17 cellular contexts compared by ENCODE assay signal in genomic region chr4:41202356-41202755, GRCh38. TPM values are rescaled to one million over a fixed set of nuclear protein-coding genes. Genes with fewer than 3 reads are reported as not detected.
DNase-seq lines count a peak whose midpoint lies in the region; ATAC-seq and TF ChIP-seq lines count a peak whose summit lies in the region.
"Had no signal": no experiment of that assay in that cellular context is flagged by ENCODE, and none has a peak within 500 bp of the region (broad histone marks: within the 10 kb centered on the region; RNA-seq: fewer than 3 reads in every experiment).

No MANE protein-coding gene starts in this region.

- 47 to 65% (median 55%) methylated on average over 4 of the region's 4 CpGs for WGBS in heart left ventricle, 4 donors
- 99% methylated on average over 3 of the region's 4 CpGs for WGBS in mesenchymal stem cell

- H2AK5ac ChIP-seq in mesenchymal stem cell (ENCODE audit: low read length, severe bottlenecking) = no peak overlapping the region

- H2BK12ac ChIP-seq in mesenchymal stem cell (ENCODE audit: low read length in 2 of 2) = no peak overlapping the region

- H3K4me1 ChIP-seq in heart left ventricle (peaks cover 0 to 98% (median 50%) of the 10 kb centered on the region in 12 donors), mesenchymal stem cell (ENCODE audit: control insufficient read depth, insufficient read depth, low read depth, low read length) (peaks cover 18% of the 10 kb centered on the region)

- no peak overlapping the region for H3K23ac ChIP-seq in mesenchymal stem cell (ENCODE audit: low read length in 2 of 2)

- no peak overlapping the region for H2BK5ac ChIP-seq in mesenchymal stem cell (ENCODE audit: low read depth, low read length, poor library complexity, severe bottlenecking)

- H3K36me3 ChIP-seq in heart left ventricle = no peaks in the 10 kb centered on the region
- H3K36me3 ChIP-seq in mesenchymal stem cell (ENCODE audit: control insufficient read depth in 1 of 2, insufficient read depth in 2 of 2, low read depth in 1 of 2, low read length in 2 of 2) = no peaks in the 10 kb centered on the region
- H3K36me3 ChIP-seq: HAP-1 had no signal

- H2AFZ ChIP-seq in mesenchymal stem cell (ENCODE audit: low read depth, low read length) = no peak overlapping the region

- no peak overlapping the region for H3K4me3 ChIP-seq in heart left ventricle
- peak overlapping the region; percentile 18 for H3K4me3 ChIP-seq in coronary artery
- H3K4me3 ChIP-seq in mesenchymal stem cell (ENCODE audit: insufficient read depth in 1 of 2, low read depth in 1 of 2, low read length in 2 of 2) = no peak overlapping the region
- H3K4me3 ChIP-seq: BLaER1 treated with 17β-estradiol and CSF1 and Interleukin-3, amounts not matched to agents 10 nM and 100 nM; HAP-1 had no signal

- no peak overlapping the region for H3K18ac ChIP-seq in mesenchymal stem cell (ENCODE audit: low read depth in 1 of 2, low read length in 2 of 2)

- H3K27me3 ChIP-seq in heart left ventricle (no peaks in the 10 kb centered on the region), mesenchymal stem cell (ENCODE audit: control insufficient read depth in 1 of 2, insufficient read depth in 1 of 2, low read length in 2 of 2) (no peaks in the 10 kb centered on the region)
- H3K27me3 ChIP-seq: BLaER1 treated with 17β-estradiol and CSF1 and Interleukin-3, amounts not matched to agents 10 nM and 100 nM had no signal

- H3K9ac ChIP-seq in mesenchymal stem cell (ENCODE audit: low read length) = peak overlapping the region; percentile 80
- H3K9ac ChIP-seq: BLaER1 treated with 17β-estradiol and CSF1 and Interleukin-3, amounts not matched to agents 10 nM and 100 nM had no signal

- H3K27ac Mint-ChIP-seq in natural killer cell treated with Interleukin-12 subunit alpha and Interleukin-12 subunit beta and Interleukin-15 and Interleukin-18, amount 100 ng/mL, for 72 hours = no peak overlapping the region
- H3K27ac Mint-ChIP-seq: CD8-positive, alpha-beta memory T cell had no signal

- H3K4ac ChIP-seq in mesenchymal stem cell (ENCODE audit: low read depth in 1 of 2, low read length in 2 of 2) = no peak overlapping the region

- peaks cover 7% of the 10 kb centered on the region for H3K79me1 ChIP-seq in mesenchymal stem cell (replicated peaks; ENCODE audit: low read length, poor library complexity, severe bottlenecking)

- intact Hi-C loops in heart left ventricle (cut with DNase I) (loop anchor here in 1 of 10 donors (5.0 kb wide), 1 partner anchor 60 kb away; no protein-coding TSS in a partner anchor), left cardiac atrium (cut with DNase I) (no loop called here)

- H3K27me3 Mint-ChIP-seq in natural killer cell treated with Interleukin-12 subunit alpha and Interleukin-12 subunit beta and Interleukin-15 and Interleukin-18, amount 100 ng/mL, for 72 hours = peaks cover 15% of the 10 kb centered on the region in 2 donors

- DNase-seq in heart left ventricle (no peak), left cardiac atrium (no peak), coronary artery (ENCODE audit: low spot score) (no peak), mesenchymal stem cell (no peak), superior temporal gyrus (ENCODE audit: extremely low spot score) (peak; percentile 22), GOT3 (lab: John Stamatoyannopoulos, UW) (no peak), iPS-NIHi11 (ENCODE audit: low spot score) (no peak)
- DNase-seq in natural killer cell treated with Interleukin-12 subunit alpha and Interleukin-12 subunit beta and Interleukin-15 and Interleukin-18, amount 100 ng/mL, for 72 hours (ENCODE audit: low spot score) = no peak
- DNase-seq: CD8-positive, alpha-beta memory T cell; DMS79 treated with DMSO at 0.1 percent for 48 hours; NCI-H187; NCI-H446; NCI-H69; NK-92 treated with Interleukin-12 subunit alpha and Interleukin-12 subunit beta, amount 100 ng/mL, for 24 hours had no signal

- TF ChIP-seq CTCF in heart left ventricle (IDR thresholded peaks at IDR 0.05) = no peak
- no peak for TF ChIP-seq CTCF in coronary artery (IDR thresholded peaks at IDR 0.05)

- H3K27ac ChIP-seq in heart left ventricle (peak overlapping the region in 8 of 12 donors; percentile 4 to 74 (median 38)), coronary artery (peak overlapping the region in 1 of 2 donors; percentile 19), mesenchymal stem cell (ENCODE audit: low read length, poor library complexity, severe bottlenecking) (peak overlapping the region; percentile 61)
- H3K27ac ChIP-seq: BLaER1 treated with 17β-estradiol and CSF1 and Interleukin-3, amounts not matched to agents 10 nM and 100 nM had no signal

- no peaks in the 10 kb centered on the region for H3K36me3 Mint-ChIP-seq in natural killer cell treated with Interleukin-12 subunit alpha and Interleukin-12 subunit beta and Interleukin-15 and Interleukin-18, amount 100 ng/mL, for 72 hours

- no peak overlapping the region for H4K8ac ChIP-seq in mesenchymal stem cell (ENCODE audit: low read length)

- no peak overlapping the region for H3K14ac ChIP-seq in mesenchymal stem cell (ENCODE audit: low read length in 2 of 2)

- no peak overlapping the region for H2BK120ac ChIP-seq in mesenchymal stem cell (ENCODE audit: low read depth, low read length)

- H4K91ac ChIP-seq in mesenchymal stem cell (ENCODE audit: low read length) = no peak overlapping the region

- ATAC-seq in heart left ventricle (no peak), left cardiac atrium (no peak)
- no peak for ATAC-seq in natural killer cell treated with Interleukin-12 subunit alpha and Interleukin-12 subunit beta and Interleukin-15 and Interleukin-18, amount 100 ng/mL, for 72 hours

- H2BK15ac ChIP-seq in mesenchymal stem cell (ENCODE audit: low read depth, poor library complexity, severe bottlenecking) = no peak overlapping the region

- no peak for TF ChIP-seq POLR2A in heart left ventricle (IDR thresholded peaks at IDR 0.05)

- H3K4me1 Mint-ChIP-seq in natural killer cell treated with Interleukin-12 subunit alpha and Interleukin-12 subunit beta and Interleukin-15 and Interleukin-18, amount 100 ng/mL, for 72 hours (ENCODE audit: low read depth in 2 of 2) = peaks cover 3 to 15% of the 10 kb centered on the region in 2 donors
- H3K4me1 Mint-ChIP-seq: CD8-positive, alpha-beta memory T cell had no signal

- no peaks in the 10 kb centered on the region for H3K9me3 ChIP-seq in heart left ventricle
- no peaks in the 10 kb centered on the region for H3K9me3 ChIP-seq in mesenchymal stem cell (ENCODE audit: control insufficient read depth, low read length)
- H3K9me3 ChIP-seq: BLaER1 treated with 17β-estradiol and CSF1 and Interleukin-3, amounts not matched to agents 10 nM and 100 nM; HAP-1 had no signal

- H3K4me2 ChIP-seq in mesenchymal stem cell (ENCODE audit: low read length, poor library complexity, severe bottlenecking) = no peak overlapping the region

- peaks cover 4% of the 10 kb centered on the region for H3K9me3 Mint-ChIP-seq in natural killer cell treated with Interleukin-12 subunit alpha and Interleukin-12 subunit beta and Interleukin-15 and Interleukin-18, amount 100 ng/mL, for 72 hours

- H3K4me3 Mint-ChIP-seq in natural killer cell treated with Interleukin-12 subunit alpha and Interleukin-12 subunit beta and Interleukin-15 and Interleukin-18, amount 100 ng/mL, for 72 hours = no peak overlapping the region
- H3K4me3 Mint-ChIP-seq: CD8-positive, alpha-beta memory T cell had no signal

RNA-seq across cellular contexts. Expression of gene APBB2, which starts 12.0 kb away (rescaled TPM):
- total RNA-seq in heart left ventricle = 10 to 100 TPM; 19.1 to 39.1 (median 32.1) TPM
- polyA plus RNA-seq in heart left ventricle = 1 to 10 TPM; 8.6 to 9.4 TPM
- total RNA-seq in left cardiac atrium = 10 to 100 TPM; 53.0 to 56.5 TPM
- 22.6 TPM for polyA plus RNA-seq in mesenchymal stem cell (2013, experiment 1 of 2)
- polyA plus RNA-seq in mesenchymal stem cell (2013, experiment 2 of 2) = 22.6 TPM
- total RNA-seq in natural killer cell treated with Interleukin-12 subunit alpha and Interleukin-12 subunit beta and Interleukin-15 and Interleukin-18, amount 100 ng/mL, for 72 hours = 10 to 100 TPM; 18.7 to 31.9 TPM
- polyA plus RNA-seq: CD8-positive, alpha-beta memory T cell had no signal

RNA-seq across cellular contexts. Expression of gene UCHL1, which starts 54.4 kb away (rescaled TPM):
- total RNA-seq in heart left ventricle (10 to 100 TPM in 7 of 9 donors, 1 to 10 TPM in 2; 2.8 to 81.8 (median 18.6) TPM), left cardiac atrium (10 to 100 TPM; 23.1 to 26.4 TPM)
- polyA plus RNA-seq in heart left ventricle = 10 to 100 TPM; 10.3 to 15.6 TPM
- polyA plus RNA-seq in mesenchymal stem cell (2013, experiment 1 of 2) = 1,126 TPM
- 1,155 TPM for polyA plus RNA-seq in mesenchymal stem cell (2013, experiment 2 of 2)
- 1 to 10 TPM; 1.9 to 2.7 TPM for total RNA-seq in natural killer cell treated with Interleukin-12 subunit alpha and Interleukin-12 subunit beta and Interleukin-15 and Interleukin-18, amount 100 ng/mL, for 72 hours
- total RNA-seq: HT1080 had no signal
- polyA plus RNA-seq: CD8-positive, alpha-beta memory T cell had no signal
